ENCODE assay signal across 8 cellular contexts in genomic region chr7:96414931-96415292, GRCh38.
DNase-seq lines count a peak whose midpoint lies in the region; ATAC-seq, FAIRE-seq and TF ChIP-seq lines count a peak whose summit lies in the region.

No MANE protein-coding gene starts in this region.

- H3K9me3 ChIP-seq in Loucy (ENCODE audit: insufficient read depth, low read depth, low read length), result no peaks in the 10 kb centered on the region
- no peaks in the 10 kb centered on the region for H3K9me3 ChIP-seq in Panc1 (ENCODE audit: control insufficient read depth, insufficient read depth, low read depth, low read length)
- H3K9me3 ChIP-seq in K562 (replicated peaks; ENCODE audit: control insufficient read depth, insufficient read depth, low read depth, low read length), result no peaks in the 10 kb centered on the region

- H3K4me2 ChIP-seq in Loucy (ENCODE audit: low read depth, low read length, poor library complexity, severe bottlenecking) (no peak overlapping the region), K562 (ENCODE audit: insufficient read depth, low read length) (no peak overlapping the region)

- ATAC-seq in Panc1 (no peak; the same call in 1 of the 2 replicates), K562 (peak; percentile 97)
- ATAC-seq in stimulated activated naive CD8-positive, alpha-beta T cell treated with anti-CD3 and anti-CD28 coated beads, Interleukin-15, Interleukin-2, amounts not matched to agents 100 U/mL and 50 U/mL, for 24 hours, result peak; percentile 57

- H2AFZ ChIP-seq in Loucy (ENCODE audit: low read length) (peak overlapping the region; percentile 82), K562 (ENCODE audit: low read depth, low read length) (no peak overlapping the region)

- intact Hi-C loops in Panc1 (cut with micrococcal nuclease; ENCODE audit: unreplicated experiment) (loop anchor here (10.0 kb wide), 1 partner anchor 340 kb away; no protein-coding TSS in a partner anchor), K562 (cut with micrococcal nuclease) (loop anchor here (1.0 to 10.0 kb wide), 5 partner anchors 191 to 1430 kb away; no protein-coding TSS in a partner anchor)

- TF ChIP-seq RAD21 in K562 (CRISPR knock-in tag; conservative IDR thresholded peaks at IDR 0.05 in 1 of 2, IDR thresholded peaks at IDR 0.05 in 1 of 2), result peak; percentile 81 to 83

- peak; percentile 25 for DNase-seq in D721Med (ENCODE audit: insufficient read length, low spot score)
- peak; percentile 37 for DNase-seq in GM20000 (ENCODE audit: low spot score)
- peak; percentile 62 for DNase-seq in Panc1 (ENCODE audit: low read depth, low spot score)
- peak; percentile 35 to 66 (median 45) for DNase-seq in K562 (ENCODE audit: extremely low read depth in 1 of 4, low spot score in 3 of 4)
- DNase-seq in kidney tubule cell (ENCODE audit: low spot score), result peak; percentile 33
- peak; percentile 32 for DNase-seq in stimulated activated naive CD8-positive, alpha-beta T cell treated with anti-CD3 and anti-CD28 coated beads, Interleukin-15, Interleukin-2, amounts not matched to agents 100 U/mL and 50 U/mL, for 24 hours
- no peak for DNase-seq in cerebellum (ENCODE audit: low spot score)

- H3K4me1 ChIP-seq in Loucy (ENCODE audit: insufficient read depth, low read length, poor library complexity, severe bottlenecking) (peaks cover 46% of the 10 kb centered on the region), Panc1 (ENCODE audit: control insufficient read depth, insufficient read depth, low read length) (no peaks in the 10 kb centered on the region), K562 (replicated peaks in 1 of 2; ENCODE audit: control insufficient read depth in 2 of 2, insufficient read depth in 2 of 2, low read length in 2 of 2) (no peaks in the 10 kb centered on the region)

- peak; percentile 95 for TF ChIP-seq CTCF in D721Med (IDR thresholded peaks at IDR 0.05; ENCODE audit: insufficient read depth, missing control alignments)
- peak; percentile 65 for TF ChIP-seq CTCF in GM20000 (IDR thresholded peaks at IDR 0.05; ENCODE audit: extremely low read depth, missing control alignments)
- peak; percentile 97 for TF ChIP-seq CTCF in Loucy (conservative IDR thresholded peaks at IDR 0.05; ENCODE audit: low read length)
- peak; percentile 88 for TF ChIP-seq CTCF in Panc1 (IDR thresholded peaks at IDR 0.05)
- TF ChIP-seq CTCF in K562 (IDR thresholded peaks at IDR 0.05 in 2 of 3, conservative IDR thresholded peaks at IDR 0.05 in 1 of 3; ENCODE audit: insufficient read depth in 2 of 3, low read depth in 1 of 3, low read length in 3 of 3), result peak; percentile 83 to 84 (median 84)

- POLR2A ChIA-PET in Panc1 (lab: Charles Lee), result no interaction called here
- POLR2A ChIA-PET in K562 (lab: Yijun Ruan, JAX), result no interaction called here

- H3F3A ChIP-seq in Loucy (ENCODE audit: low read depth), result no peaks in the 10 kb centered on the region

- CTCF ChIA-PET in Panc1 (lab: Charles Lee) (no interaction called here), K562 (lab: Yijun Ruan, JAX; ENCODE audit: low intra/inter-chr PET ratio) (interaction anchor here (0.8 to 0.9 kb wide), 2 partner anchors 43 to 613 kb away, joined by 3 to 4 read pairs; no protein-coding TSS in a partner anchor)

- H3K4me3 ChIP-seq in Loucy (ENCODE audit: low read length, poor library complexity, severe bottlenecking) (no peak overlapping the region), Panc1 (ENCODE audit: low read depth in 2 of 2, low read length in 2 of 2) (no peak overlapping the region), K562 (no peak overlapping the region)

- in situ Hi-C loops in Panc1 (cut with HindIII; ENCODE audit: low pct_unique_long_range_greater_than_20kb, low sequenced_read_pairs) (no loop called here), K562 (cut with MboI) (no loop called here)

- no peaks in the 10 kb centered on the region for H3K27me3 ChIP-seq in Loucy (ENCODE audit: insufficient read depth, low read length, poor library complexity, severe bottlenecking)
- peaks cover 3% of the 10 kb centered on the region; the same call in 1 of the 2 replicates for H3K27me3 ChIP-seq in Panc1 (ENCODE audit: control insufficient read depth, insufficient read depth, low read length)
- H3K27me3 ChIP-seq in K562 (ENCODE audit: control insufficient read depth in 2 of 2, insufficient read depth in 2 of 2, low read length in 2 of 2), result peaks cover 0 to 6% of the 10 kb centered on the region in 2 experiments; a peak in 1 of 5 replicates

- no peak overlapping the region for H3K9ac ChIP-seq in Loucy (ENCODE audit: low read depth, low read length, poor library complexity, severe bottlenecking)
- H3K9ac ChIP-seq in K562 (ENCODE audit: insufficient read depth in 1 of 2, low read depth in 2 of 2, low read length in 2 of 2), result no peak overlapping the region

- no peaks in the 10 kb centered on the region for H3K79me2 ChIP-seq in Loucy (ENCODE audit: insufficient read depth, low read length)
- H3K79me2 ChIP-seq in K562 (ENCODE audit: control insufficient read depth, insufficient read depth, low read length), result no peaks in the 10 kb centered on the region

- FAIRE-seq in D721Med (lab: Jason Lieb, UNC), result peak; percentile 92
- peak; percentile 93 for FAIRE-seq in K562 (lab: Jason Lieb, UNC)

- TF ChIP-seq POLR2A in K562 (conservative IDR thresholded peaks at IDR 0.05), result no peak

- 2% methylated on average over 3 of the region's 3 CpGs for WGBS in K562 (ENCODE audit: insufficient coverage, low coverage, missing lambda C conversion rate)

- H3K9me2 ChIP-seq in Loucy (replicated peaks; ENCODE audit: low read depth, low read length), result no peaks in the 10 kb centered on the region

- no peaks in the 10 kb centered on the region for H4K20me1 ChIP-seq in Loucy (ENCODE audit: insufficient read depth, low read length, poor library complexity, severe bottlenecking)
- H4K20me1 ChIP-seq in K562 (replicated peaks; ENCODE audit: control insufficient read depth, insufficient read depth, low read length), result no peaks in the 10 kb centered on the region

- H3K9me1 ChIP-seq in K562 (ENCODE audit: control insufficient read depth, insufficient read depth, low read length), result no peaks in the 10 kb centered on the region

- H3K27ac ChIP-seq in Panc1 (ENCODE audit: low read length) (no peak overlapping the region), K562 (ENCODE audit: extremely low read depth, low read depth, low read length) (no peak overlapping the region)

- BruUV-seq in Panc1 (replicated peaks; lab: Mats Ljungman, UMichigan) (no TSS peak), K562 (replicated peaks; lab: Mats Ljungman, UMichigan) (no TSS peak)

- H3K36me3 ChIP-seq in Loucy (ENCODE audit: insufficient read depth, low read length) (no peaks in the 10 kb centered on the region), Panc1 (ENCODE audit: control insufficient read depth, insufficient read depth, low read length) (no peaks in the 10 kb centered on the region), K562 (ENCODE audit: control insufficient read depth, insufficient read depth, low read length) (no peaks in the 10 kb centered on the region)

- no peak for TF ChIP-seq EP300 in K562 (IDR thresholded peaks at IDR 0.05; ENCODE audit: low read length)

TF ChIP-seq in K562, 482 proteins besides CTCF, POLR2A, EP300 and RAD21 (continues in another document):
- TF ChIP-seq CREM (IDR thresholded peaks at IDR 0.05; ENCODE audit: low read depth) (peak; percentile 23; the same call in 1 of the 2 replicates), PHB2 (IDR thresholded peaks at IDR 0.05; ENCODE audit: low read depth) (no peak), SAFB (IDR thresholded peaks at IDR 0.05; ENCODE audit: borderline replicate concordance, low read depth, low read length) (no peak), ZNF384 (IDR thresholded peaks at IDR 0.05; ENCODE audit: low read depth, low read length) (no peak), NFE2 (IDR thresholded peaks at IDR 0.05; ENCODE audit: low read depth) (no peak), GABPB2 (CRISPR knock-in tag; conservative IDR thresholded peaks at IDR 0.05) (no peak), ZNF551 (CRISPR knock-in tag; IDR thresholded peaks at IDR 0.05) (no peak), RCOR1 (IDR thresholded peaks at IDR 0.05; ENCODE audit: borderline replicate concordance in 1 of 2, low read depth in 2 of 2, low read length in 2 of 2) (peak in 1 of 2 experiments; percentile 34; a peak in 1 of 4 replicates), TEAD2 (tag; IDR thresholded peaks at IDR 0.05) (no peak), NCOA4 (IDR thresholded peaks at IDR 0.05; ENCODE audit: partially characterized antibody) (no peak), FOS (IDR thresholded peaks at IDR 0.05; ENCODE audit: extremely low read depth, insufficient read length) (no peak), NFIC (IDR thresholded peaks at IDR 0.05) (no peak), PTRF (tag; IDR thresholded peaks at IDR 0.05) (no peak), TFAM (CRISPR knock-in tag; conservative IDR thresholded peaks at IDR 0.05) (no peak), SMARCB1 (IDR thresholded peaks at IDR 0.05; ENCODE audit: insufficient read length, low read depth) (no peak), ZNF134 (CRISPR knock-in tag; conservative IDR thresholded peaks at IDR 0.05) (no peak), KLF16 (IDR thresholded peaks at IDR 0.05) (peak; percentile 45; the same call in 1 of the 2 replicates), ARID1B (IDR thresholded peaks at IDR 0.05) (no peak), XRCC5 (IDR thresholded peaks at IDR 0.05; ENCODE audit: low read depth, low read length) (0 out of 2 replicates have a peak, but pooled peaks have one; percentile 58)
- TF ChIP-seq, protein P1, sequence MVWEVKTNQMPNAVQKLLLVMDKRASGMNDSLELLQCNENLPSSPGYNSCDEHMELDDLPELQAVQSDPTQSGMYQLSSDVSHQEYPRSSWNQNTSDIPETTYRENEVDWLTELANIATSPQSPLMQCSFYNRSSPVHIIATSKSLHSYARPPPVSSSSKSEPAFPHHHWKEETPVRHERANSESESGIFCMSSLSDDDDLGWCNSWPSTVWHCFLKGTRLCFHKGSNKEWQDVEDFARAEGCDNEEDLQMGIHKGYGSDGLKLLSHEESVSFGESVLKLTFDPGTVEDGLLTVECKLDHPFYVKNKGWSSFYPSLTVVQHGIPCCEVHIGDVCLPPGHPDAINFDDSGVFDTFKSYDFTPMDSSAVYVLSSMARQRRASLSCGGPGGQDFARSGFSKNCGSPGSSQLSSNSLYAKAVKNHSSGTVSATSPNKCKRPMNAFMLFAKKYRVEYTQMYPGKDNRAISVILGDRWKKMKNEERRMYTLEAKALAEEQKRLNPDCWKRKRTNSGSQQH (CRISPR knock-in tag; IDR thresholded peaks at IDR 0.05), result no peak
